Comparison of ENCODE assay signal across 1 cellular context in genomic region chr3:184346480-184346879, GRCh38.
TF ChIP-seq lines count a peak whose summit lies in the region.

No MANE protein-coding gene starts in this region.

TF ChIP-seq in HepG2, 621 proteins besides CTCF, POLR2A, EP300 and RAD21:
- TF ChIP-seq SATB2 (CRISPR knock-in tag; IDR thresholded peaks at IDR 0.05) (no peak), AGO2 (optimal IDR thresholded peaks at IDR 0.05; ENCODE audit: low read depth, low read length) (peak; percentile 77), ZBTB3 (CRISPR knock-in tag; IDR thresholded peaks at IDR 0.05; ENCODE audit: borderline replicate concordance, low read depth) (no peak), MEIS2 (CRISPR knock-in tag; IDR thresholded peaks at IDR 0.05) (no peak), PBX3 (CRISPR knock-in tag; IDR thresholded peaks at IDR 0.05; ENCODE audit: borderline replicate concordance) (no peak), ZNF235 (CRISPR knock-in tag; IDR thresholded peaks at IDR 0.05; ENCODE audit: borderline replicate concordance) (0 out of 2 replicates have a peak, but pooled peaks have one; percentile 31), ZNF782 (CRISPR knock-in tag; IDR thresholded peaks at IDR 0.05; ENCODE audit: borderline replicate concordance) (no peak)
